10 cellular contexts compared by ENCODE assay signal in the genomic region with DNA sequence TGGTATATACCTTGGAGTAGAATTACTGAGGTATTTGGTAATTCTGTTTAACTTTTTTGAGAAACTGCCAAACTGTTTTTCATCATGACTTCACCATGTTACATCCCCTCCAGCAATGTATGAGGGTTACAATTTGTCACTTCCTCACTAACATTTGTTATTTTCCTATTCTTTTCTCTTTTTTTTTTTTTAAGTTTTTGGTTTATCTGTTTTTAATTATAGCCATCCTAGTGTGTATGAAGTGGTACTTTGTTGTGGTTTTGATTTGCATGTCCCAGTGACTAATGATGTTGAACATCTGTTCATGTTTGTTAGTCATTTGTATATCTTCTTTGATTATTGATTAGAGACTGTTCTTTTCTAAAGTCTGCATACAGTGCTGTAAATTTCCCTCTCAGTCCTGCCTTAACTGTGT.
DNase-seq lines count a peak whose midpoint lies in the region; ATAC-seq lines count a peak whose summit lies in the region.
"Had no signal": no experiment of that assay in that cellular context is flagged by ENCODE, and none has a peak within 500 bp of the region (broad histone marks: within the 10 kb centered on the region; RNA-seq: fewer than 3 reads in every experiment).

No MANE protein-coding gene starts in this region.

- peaks cover 2% of the 10 kb centered on the region for H3K36me3 Mint-ChIP-seq in IgD-negative memory B cell
- H3K36me3 Mint-ChIP-seq in activated T-helper 1 cell treated with anti-CD3 and anti-CD28 coated beads, Interleukin-12 subunit alpha, Interleukin-12 subunit beta, Interleukin-2, Interleukin-4 antibody, amounts not matched to agents 30 ng/mL and 10 ng/mL and 1 ng/mL, durations not matched to agents 14 hours and 24 hours and 36 hours (ENCODE audit: low read depth): no peaks in the 10 kb centered on the region

- ATAC-seq in GM18858 (IDR thresholded peaks at IDR 0.05; ENCODE audit: unreplicated experiment): peak; percentile 57

- peak; percentile 88 for DNase-seq in HCEC 1CT
- peak; percentile 6 for DNase-seq in fibroblast of the conjunctiva (ENCODE audit: low read depth)
- DNase-seq in CD1c-positive myeloid dendritic cell (ENCODE audit: extremely low spot score): no peak
- no peak for DNase-seq in activated T-helper 1 cell treated with anti-CD3 and anti-CD28 coated beads, Interleukin-12 subunit alpha, Interleukin-12 subunit beta, Interleukin-2, Interleukin-4 antibody, amounts not matched to agents 30 ng/mL and 10 ng/mL and 1 ng/mL, durations not matched to agents 14 hours and 24 hours and 36 hours (ENCODE audit: low spot score)
- DNase-seq in GM03348 (ENCODE audit: low spot score): no peak
- DNase-seq in cerebellum (ENCODE audit: low spot score): no peak
- DNase-seq: NCI-H446 treated with DMSO at 0.1 percent for 48 hours, spleen had no signal

- peaks cover 48 to 70% (median 55%) of the 10 kb centered on the region in 3 donors for H3K4me1 Mint-ChIP-seq in IgD-negative memory B cell
- H3K4me1 Mint-ChIP-seq in activated T-helper 1 cell treated with anti-CD3 and anti-CD28 coated beads, Interleukin-12 subunit alpha, Interleukin-12 subunit beta, Interleukin-2, Interleukin-4 antibody, amounts not matched to agents 30 ng/mL and 10 ng/mL and 1 ng/mL, durations not matched to agents 14 hours and 24 hours and 36 hours (ENCODE audit: low read depth): peaks cover 16% of the 10 kb centered on the region

- H3K9me3 Mint-ChIP-seq in IgD-negative memory B cell: peaks cover 0 to 4% (median 2%) of the 10 kb centered on the region in 3 donors
- H3K9me3 Mint-ChIP-seq in activated T-helper 1 cell treated with anti-CD3 and anti-CD28 coated beads, Interleukin-12 subunit alpha, Interleukin-12 subunit beta, Interleukin-2, Interleukin-4 antibody, amounts not matched to agents 30 ng/mL and 10 ng/mL and 1 ng/mL, durations not matched to agents 14 hours and 24 hours and 36 hours: no peaks in the 10 kb centered on the region

- peaks cover 2% of the 10 kb centered on the region for H3K27me3 Mint-ChIP-seq in IgD-negative memory B cell
- no peaks in the 10 kb centered on the region for H3K27me3 Mint-ChIP-seq in activated T-helper 1 cell treated with anti-CD3 and anti-CD28 coated beads, Interleukin-12 subunit alpha, Interleukin-12 subunit beta, Interleukin-2, Interleukin-4 antibody, amounts not matched to agents 30 ng/mL and 10 ng/mL and 1 ng/mL, durations not matched to agents 14 hours and 24 hours and 36 hours (ENCODE audit: insufficient read depth)

- H3K4me3 Mint-ChIP-seq in IgD-negative memory B cell: peak overlapping the region; percentile 0 to 94 (median 33)
- no peak overlapping the region for H3K4me3 Mint-ChIP-seq in activated T-helper 1 cell treated with anti-CD3 and anti-CD28 coated beads, Interleukin-12 subunit alpha, Interleukin-12 subunit beta, Interleukin-2, Interleukin-4 antibody, amounts not matched to agents 30 ng/mL and 10 ng/mL and 1 ng/mL, durations not matched to agents 14 hours and 24 hours and 36 hours

- intact Hi-C loops in activated T-helper 1 cell treated with anti-CD3 and anti-CD28 coated beads, Interleukin-12 subunit alpha, Interleukin-12 subunit beta, Interleukin-2, Interleukin-4 antibody, amounts not matched to agents 30 ng/mL and 10 ng/mL and 1 ng/mL, durations not matched to agents 14 hours and 24 hours and 36 hours (cut with micrococcal nuclease): no loop called here

- peak overlapping the region in 2 of 3 donors; percentile 21 to 27 for H3K27ac Mint-ChIP-seq in IgD-negative memory B cell
- no peak overlapping the region for H3K27ac Mint-ChIP-seq in activated T-helper 1 cell treated with anti-CD3 and anti-CD28 coated beads, Interleukin-12 subunit alpha, Interleukin-12 subunit beta, Interleukin-2, Interleukin-4 antibody, amounts not matched to agents 30 ng/mL and 10 ng/mL and 1 ng/mL, durations not matched to agents 14 hours and 24 hours and 36 hours

Comparison
In these comparisons a context has a peak if more than half of its experiments do, and no peak if none do; other contexts are left out.
1. DNase-seq: peak in HCEC 1CT (single experiment) and fibroblast of the conjunctiva (single experiment); none in CD1c-positive myeloid dendritic cell (single experiment), activated T-helper 1 cell treated with anti-CD3 and anti-CD28 coated beads, Interleukin-12 subunit alpha, Interleukin-12 subunit beta, Interleukin-2, Interleukin-4 antibody, amounts not matched to agents 30 ng/mL and 10 ng/mL and 1 ng/mL, durations not matched to agents 14 hours and 24 hours and 36 hours (single experiment), GM03348 (single experiment) and cerebellum (single experiment).